ENCODE assay signal across 31 cellular contexts in the genomic region with DNA sequence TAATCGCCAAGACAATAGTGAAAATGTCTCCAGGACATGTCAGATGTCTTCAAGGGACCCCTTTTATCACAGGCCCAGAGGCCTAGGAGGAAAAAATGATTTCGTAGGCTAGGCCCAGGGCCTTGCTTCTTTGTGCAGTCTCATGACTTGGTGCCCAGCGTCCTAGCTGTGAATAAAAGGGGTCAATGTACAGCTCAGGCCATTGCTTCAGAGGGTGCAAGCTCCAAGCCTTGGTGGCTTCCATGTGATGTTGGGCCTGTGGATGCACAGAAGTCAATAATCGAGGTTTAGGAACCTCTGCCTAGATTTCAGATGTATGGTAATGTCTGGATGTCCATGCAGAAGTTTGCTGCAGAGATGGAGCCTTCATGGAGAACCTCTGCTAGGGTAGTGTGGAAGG.
"Had no signal": no experiment of that assay in that cellular context is flagged by ENCODE, and none has a peak within 500 bp of the region (broad histone marks: within the 10 kb centered on the region; RNA-seq: fewer than 3 reads in every experiment).

No MANE protein-coding gene starts in this region.

- DNase-seq: activated B cell treated with CpG ODN at 0.5 μM for 24 hours; activated CD4-positive, alpha-beta T cell treated with anti-CD3 and anti-CD28 coated beads for 48 hours; activated CD4-positive, alpha-beta T cell treated with anti-CD3 and anti-CD28 coated beads, Interleukin-2, amount 50 U/mL, for 1 hour; activated CD4-positive, alpha-beta T cell treated with anti-CD3 and anti-CD28 coated beads, Interleukin-2, amount 50 U/mL, for 48 hours; activated CD8-positive, alpha-beta memory T cell treated with anti-CD3 and anti-CD28 coated beads for 24 hours; activated CD8-positive, alpha-beta T cell treated with anti-CD3 and anti-CD28 coated beads for 36 hours; activated effector memory CD4-positive, alpha-beta T cell treated with Interleukin-2 at 50 U/mL for 16 hours; activated gamma-delta T cell treated with Interleukin-2 at 50 U/mL for 16 hours; activated naive CD4-positive, alpha-beta T cell treated with anti-CD3 and anti-CD28 coated beads, Interleukin-2, amount 50 U/mL, for 16 hours; activated naive CD4-positive, alpha-beta T cell treated with Interleukin-2 at 50 U/mL for 16 hours; activated T-cell treated with anti-CD3 and anti-CD28 coated beads, Interleukin-2, amount 50 U/mL, for 4 hours; amniotic stem cell; anterior cingulate cortex; brain microvascular endothelial cell; dorsolateral prefrontal cortex; effector memory CD4-positive, alpha-beta T cell; erythroblast; foreskin keratinocyte; gastrocnemius medialis; glutamatergic neuron; heart left ventricle; T-helper 17 cell; T1000; WERI-Rb-1 had no signal

- H3K27me3 ChIP-seq: brain microvascular endothelial cell, dorsolateral prefrontal cortex, esophagus muscularis mucosa, foreskin keratinocyte, gastrocnemius medialis, heart left ventricle had no signal

- H3K4me3 Mint-ChIP-seq: activated B cell treated with CpG ODN at 0.5 μM for 24 hours; activated CD8-positive, alpha-beta T cell treated with anti-CD3 and anti-CD28 coated beads for 36 hours; activated naive CD8-positive, alpha-beta T cell; activated T-cell treated with anti-CD3 and anti-CD28 coated beads, Interleukin-2, amount 50 U/mL, for 4 hours; activated T-helper 17 cell treated with anti-CD3 and anti-CD28 coated beads, Interleukin-2, amount 50 U/mL, for 72 hours; central memory CD8-positive, alpha-beta T cell; dendritic cell treated with granulocyte-macrophage colony-stimulating factor and Interleukin-4, amounts not matched to agents 40 ng/mL and 50 ng/mL, for 4 days; T-helper 17 cell; T-helper 2 cell treated with Interferon-gamma antibody and Interleukin-4, amounts not matched to agents 5 μg/mL and 100 μg/mL, for 36 hours had no signal

- H3K27ac ChIP-seq: brain microvascular endothelial cell, coronary artery, dorsolateral prefrontal cortex, esophagus muscularis mucosa, foreskin keratinocyte, gastrocnemius medialis, heart left ventricle, WERI-Rb-1 had no signal

- H3K9me3 ChIP-seq: gastrocnemius medialis had no signal

- H3K36me3 ChIP-seq: brain microvascular endothelial cell, esophagus muscularis mucosa, gastrocnemius medialis, heart left ventricle, WERI-Rb-1 had no signal

- H3K27ac Mint-ChIP-seq: activated B cell treated with CpG ODN at 0.5 μM for 24 hours; activated CD8-positive, alpha-beta T cell treated with anti-CD3 and anti-CD28 coated beads for 36 hours; activated naive CD8-positive, alpha-beta T cell; activated T-helper 17 cell treated with anti-CD3 and anti-CD28 coated beads, Interleukin-2, amount 50 U/mL, for 72 hours; dendritic cell treated with granulocyte-macrophage colony-stimulating factor and Interleukin-4, amounts not matched to agents 40 ng/mL and 50 ng/mL, for 4 days; T-helper 17 cell; T-helper 2 cell treated with Interferon-gamma antibody and Interleukin-4, amounts not matched to agents 5 μg/mL and 100 μg/mL, for 36 hours had no signal

- H3K27me3 Mint-ChIP-seq: activated B cell treated with CpG ODN at 0.5 μM for 24 hours; activated CD8-positive, alpha-beta T cell treated with anti-CD3 and anti-CD28 coated beads for 36 hours; activated T-helper 17 cell treated with anti-CD3 and anti-CD28 coated beads, Interleukin-2, amount 50 U/mL, for 72 hours; dendritic cell treated with granulocyte-macrophage colony-stimulating factor and Interleukin-4, amounts not matched to agents 40 ng/mL and 50 ng/mL, for 4 days; T-helper 17 cell had no signal

- H3K4me3 ChIP-seq: coronary artery, dorsolateral prefrontal cortex, esophagus muscularis mucosa, gastrocnemius medialis, heart left ventricle had no signal

- H3K4me1 Mint-ChIP-seq: activated B cell treated with CpG ODN at 0.5 μM for 24 hours; activated T-helper 17 cell treated with anti-CD3 and anti-CD28 coated beads, Interleukin-2, amount 50 U/mL, for 72 hours; central memory CD8-positive, alpha-beta T cell had no signal

- H3K4me1 ChIP-seq: esophagus muscularis mucosa, foreskin keratinocyte, gastrocnemius medialis, heart left ventricle had no signal
